ENCODE assay signal across 8 cellular contexts in the genomic region with DNA sequence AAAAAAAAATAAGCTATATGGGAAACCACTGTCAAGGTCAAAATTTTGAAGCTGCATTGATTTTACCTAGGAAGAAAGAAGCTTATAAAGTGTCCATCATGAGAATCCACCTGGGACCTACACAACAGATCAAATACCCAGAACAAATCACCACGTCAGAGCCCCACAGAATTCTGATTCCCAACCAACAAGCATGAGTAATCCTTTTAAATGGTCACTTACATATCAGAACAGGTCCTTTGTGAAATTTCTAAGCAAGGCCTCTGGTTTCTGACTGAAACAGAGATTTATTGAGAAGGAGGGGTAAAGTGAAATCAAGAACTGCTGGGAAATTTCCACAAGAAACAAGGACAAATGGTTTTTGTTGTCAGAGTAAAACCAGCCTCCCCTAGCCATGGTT.
DNase-seq lines count a peak whose midpoint lies in the region; ATAC-seq and TF ChIP-seq lines count a peak whose summit lies in the region.
"Not testable (repeated sequence)": the region's sequence is repeated elsewhere in the genome, so short reads cannot be mapped to it uniquely, and the experiment has no call there.

No MANE protein-coding gene starts in this region.

- H3K79me2 ChIP-seq in GM23248 (ENCODE audit: insufficient read depth); osteoblast (ENCODE audit: insufficient read depth, low read length): not testable (repeated sequence)

- H3K9me2 ChIP-seq in GM23248 (ENCODE audit: insufficient read depth) = not testable (repeated sequence)

- not testable (repeated sequence) for H3K4me3 ChIP-seq in A673 (ENCODE audit: low read depth, low read length, poor library complexity, severe bottlenecking); GM23248; RWPE2 (ENCODE audit: severe bottlenecking); epithelial cell of esophagus (ENCODE audit: low read length); osteoblast (ENCODE audit: insufficient read depth, low read length)

- H3K9me3 ChIP-seq in A673 (ENCODE audit: low read depth, low read length, poor library complexity, severe bottlenecking); GM23248 (ENCODE audit: low read depth); RWPE2 (ENCODE audit: severe bottlenecking); osteoblast (ENCODE audit: low read depth, low read length): not testable (repeated sequence)

- POLR2A ChIA-PET in A673 (lab: Charles Lee; ENCODE audit: low non-redundant PET) = not testable (repeated sequence)

- not testable (repeated sequence) for H3K9ac ChIP-seq in GM23248

- 50 to 63% methylated on average over 1 of the region's 1 CpG for WGBS in GM23248 (ENCODE audit: low coverage in 1 of 2, low lambda C conversion rate in 2 of 2, missing lambda C conversion rate in 2 of 2), 2 experiments

- CTCF ChIA-PET in A673 (lab: Charles Lee) = not testable (repeated sequence)

- H3F3A ChIP-seq in GM23248 (ENCODE audit: insufficient read depth) = peaks cover 23% of the 10 kb centered on the region

- not testable (repeated sequence) for BruUV-seq in A673 (replicated peaks; lab: Mats Ljungman, UMichigan)

- ATAC-seq in RWPE2 (ENCODE audit: low read depth) = not testable (repeated sequence)
- ATAC-seq in foreskin keratinocyte = peak; percentile 45

- not testable (repeated sequence) for H3K36me3 ChIP-seq in A673 (ENCODE audit: insufficient read depth, low read length, poor library complexity, severe bottlenecking); GM23248 (ENCODE audit: low read depth); RWPE2 (ENCODE audit: low read depth)
- H3K36me3 ChIP-seq in osteoblast (ENCODE audit: insufficient read depth, low read length) = peaks cover 12% of the 10 kb centered on the region

- TF ChIP-seq CTCF in A673 (conservative IDR thresholded peaks at IDR 0.05; ENCODE audit: low read depth, low read length); RWPE2 (IDR thresholded peaks at IDR 0.05; ENCODE audit: poor library complexity, severe bottlenecking); epithelial cell of esophagus (IDR thresholded peaks at IDR 0.05; ENCODE audit: insufficient read depth, low read depth, low read length, missing control alignments); foreskin keratinocyte (conservative IDR thresholded peaks at IDR 0.05); osteoblast (IDR thresholded peaks at IDR 0.05; ENCODE audit: extremely low read depth, low read depth, low read length): not testable (repeated sequence)

- H3K27ac ChIP-seq in A673 (ENCODE audit: low read depth, low read length, poor library complexity, severe bottlenecking) = not testable (repeated sequence)
- H3K27ac ChIP-seq in GM23248 (peak overlapping the region; percentile 5; the same call in 1 of the 2 replicates), RWPE2 (ENCODE audit: poor library complexity, severe bottlenecking) (peak overlapping the region; percentile 18), foreskin keratinocyte (peak overlapping the region; percentile 23), osteoblast (ENCODE audit: low read depth, low read length) (peak overlapping the region; percentile 56)

- not testable (repeated sequence) for H3K27me3 ChIP-seq in A673 (replicated peaks; ENCODE audit: insufficient read depth, low read depth, low read length, poor library complexity); RWPE2 (ENCODE audit: insufficient read depth, poor library complexity, severe bottlenecking); foreskin keratinocyte; osteoblast (ENCODE audit: insufficient read depth, low read length)
- peaks cover 13% of the 10 kb centered on the region for H3K27me3 ChIP-seq in GM23248 (replicated peaks; ENCODE audit: insufficient read depth)

- intact Hi-C loops in A673 (cut with micrococcal nuclease; ENCODE audit: unreplicated experiment) = not testable (repeated sequence)

- not testable (repeated sequence) for H3K4me1 ChIP-seq in A673 (ENCODE audit: insufficient read depth, low read length, poor library complexity, severe bottlenecking); RWPE2 (ENCODE audit: insufficient read depth, poor library complexity, severe bottlenecking); foreskin keratinocyte
- H3K4me1 ChIP-seq in GM23248 (ENCODE audit: insufficient read depth) = peaks cover 25% of the 10 kb centered on the region
- H3K4me1 ChIP-seq in osteoblast (ENCODE audit: insufficient read depth, low read length) = peaks cover 13% of the 10 kb centered on the region

- not testable (repeated sequence) for H4K20me1 ChIP-seq in GM23248 (ENCODE audit: insufficient read depth); osteoblast (ENCODE audit: insufficient read depth, low read length)

- DNase-seq in A673 (ENCODE audit: low spot score) = peak; percentile 30
- peak; percentile 30 for DNase-seq in GM23248
- not testable (repeated sequence) for DNase-seq in RWPE2 (ENCODE audit: low spot score); osteoblast (ENCODE audit: insufficient read length, low spot score, missing footprints)
- peak; percentile 52 for DNase-seq in astrocyte of the hippocampus (ENCODE audit: low read depth, low spot score)
- peak; percentile 2 for DNase-seq in epithelial cell of esophagus (ENCODE audit: low read depth)
- DNase-seq in foreskin keratinocyte = peak; percentile 28 to 65
- peak; percentile 21 for DNase-seq in stromal cell of bone marrow (ENCODE audit: low read depth)

- in situ Hi-C loops in GM23248 (cut with MboI) = not testable (repeated sequence)

- not testable (repeated sequence) for H2AFZ ChIP-seq in GM23248; osteoblast (ENCODE audit: low read length)

- peak overlapping the region; percentile 15 for H3K4me2 ChIP-seq in GM23248 (ENCODE audit: unreplicated experiment)
- not testable (repeated sequence) for H3K4me2 ChIP-seq in osteoblast (ENCODE audit: insufficient read depth, low read length)
